ENCODE assay signal across 18 cellular contexts in the genomic region with DNA sequence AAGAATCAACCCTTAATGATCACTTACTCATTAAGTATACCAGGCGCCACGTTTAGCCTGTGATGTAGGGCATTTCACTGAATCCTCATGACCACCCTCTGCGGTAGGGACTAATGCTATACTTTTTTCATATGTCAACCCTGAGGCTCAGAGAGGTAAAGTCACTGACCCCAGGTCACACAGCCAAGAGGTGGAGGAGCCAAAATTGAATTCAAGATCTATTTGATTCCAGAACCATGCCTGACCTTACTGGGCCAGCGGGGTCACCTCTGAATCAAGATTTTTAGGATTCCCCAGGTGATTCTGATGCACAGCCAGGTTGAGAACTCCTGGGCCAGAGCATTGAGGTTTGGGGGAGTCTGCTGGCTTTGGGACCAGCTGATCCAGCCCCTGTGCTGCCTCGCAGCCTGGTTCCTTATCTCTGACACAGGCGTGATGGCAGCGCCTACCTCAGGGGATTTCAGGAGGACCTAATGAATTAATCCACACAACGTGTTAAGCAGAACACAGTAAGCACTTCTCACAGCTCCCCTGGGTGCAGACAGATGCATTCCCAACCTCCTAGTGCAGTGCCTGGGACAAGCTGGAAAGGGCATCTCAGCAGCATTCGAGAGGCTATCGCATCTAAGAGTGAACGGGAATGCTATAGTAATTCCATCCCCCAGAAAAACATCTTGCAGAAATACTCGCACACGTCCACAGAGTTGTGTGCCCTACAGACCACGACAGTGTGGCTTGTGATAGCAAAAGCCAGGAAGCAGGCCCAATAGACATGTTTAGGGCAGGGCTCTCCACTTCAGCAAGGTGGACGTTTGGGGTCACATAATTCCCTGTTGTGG.
DNase-seq lines count a peak whose midpoint lies in the region; ATAC-seq and TF ChIP-seq lines count a peak whose summit lies in the region.
"Had no signal": no experiment of that assay in that cellular context is flagged by ENCODE, and none has a peak within 500 bp of the region (broad histone marks: within the 10 kb centered on the region; RNA-seq: fewer than 3 reads in every experiment).

No MANE protein-coding gene starts in this region.

- H3K27me3 ChIP-seq in IMR-90 (ENCODE audit: control insufficient read depth, insufficient read depth, low read length) (peaks cover 13% of the 10 kb centered on the region), adrenal gland (no peaks in the 10 kb centered on the region), liver (ENCODE audit: control insufficient read depth in 4 of 4, insufficient read depth in 4 of 4, low read length in 3 of 4) (no peaks in the 10 kb centered on the region), subcutaneous abdominal adipose tissue (ENCODE audit: control insufficient read depth in 5 of 5, insufficient read depth in 4 of 5, low read length in 5 of 5) (no peaks in the 10 kb centered on the region)
- H3K27me3 ChIP-seq: foreskin keratinocyte had no signal

- TF ChIP-seq POLR2A in IMR-90 (IDR thresholded peaks at IDR 0.05; ENCODE audit: low read depth, low read length) (no peak), adrenal gland (IDR thresholded peaks at IDR 0.05) (no peak)

- no peaks in the 10 kb centered on the region; the same call in 1 of the 2 replicates for H3K9me1 ChIP-seq in IMR-90 (ENCODE audit: insufficient read depth, low read length)

- no peak overlapping the region for H3K14ac ChIP-seq in IMR-90 (replicated peaks; ENCODE audit: low read depth, low read length)

- no peak overlapping the region for H2BK120ac ChIP-seq in IMR-90 (ENCODE audit: low read depth, low read length)

- H3K9me3 ChIP-seq in IMR-90 (ENCODE audit: control insufficient read depth, insufficient read depth, low read length) (0 out of 2 replicates have a peak, but pooled peaks cover 2% of the 10 kb centered on the region), adrenal gland (replicated peaks in 1 of 3) (no peaks in the 10 kb centered on the region), liver (ENCODE audit: control insufficient read depth in 4 of 4, low read length in 3 of 4) (no peaks in the 10 kb centered on the region), subcutaneous abdominal adipose tissue (ENCODE audit: control insufficient read depth in 5 of 5, low read length in 5 of 5) (peaks cover 0 to 7% (median 3%) of the 10 kb centered on the region in 5 donors)

- BruUV-seq in IMR-90 (replicated peaks; lab: Mats Ljungman, UMichigan): no TSS peak

- no peak for ATAC-seq in IMR-90 (ENCODE audit: low read depth)
- no peak for ATAC-seq in HG03521 (IDR thresholded peaks at IDR 0.05; ENCODE audit: unreplicated experiment)
- ATAC-seq: foreskin keratinocyte had no signal

- H3K27ac ChIP-seq in IMR-90 (ENCODE audit: insufficient read depth, low read length) (no peak overlapping the region), adrenal gland (peak overlapping the region in 4 of 5 donors; percentile 11 to 90 (median 46)), liver (ENCODE audit: low read depth in 1 of 2, low read length in 2 of 2) (peak overlapping the region; percentile 4 to 12), subcutaneous abdominal adipose tissue (ENCODE audit: low read depth, low read length) (peak overlapping the region; percentile 33)
- H3K27ac ChIP-seq: foreskin keratinocyte had no signal

- TF ChIP-seq CTCF in IMR-90 (conservative IDR thresholded peaks at IDR 0.05; ENCODE audit: low read depth, low read length) (no peak), adrenal gland (IDR thresholded peaks at IDR 0.05) (no peak), liver (IDR thresholded peaks at IDR 0.05; ENCODE audit: low read depth, low read length, missing input control) (no peak)

- H4K8ac ChIP-seq in IMR-90 (ENCODE audit: low read depth in 2 of 2, low read length in 2 of 2): no peak overlapping the region

- H2AFZ ChIP-seq in IMR-90 (replicated peaks; ENCODE audit: low read length, poor library complexity): peak overlapping the region; percentile 29

- no peak overlapping the region for H2BK5ac ChIP-seq in IMR-90 (ENCODE audit: low read depth, low read length, poor library complexity, severe bottlenecking)

- POLR2A ChIA-PET in IMR-90 (lab: Charles Lee; ENCODE audit: unreplicated experiment): no interaction called here

- H3K36me3 ChIP-seq in IMR-90 (ENCODE audit: control insufficient read depth, insufficient read depth, low read length) (no peaks in the 10 kb centered on the region), adrenal gland (replicated peaks in 1 of 2) (no peaks in the 10 kb centered on the region), liver (ENCODE audit: control insufficient read depth in 4 of 4, insufficient read depth in 3 of 4, low read depth in 1 of 4, low read length in 3 of 4) (no peaks in the 10 kb centered on the region), subcutaneous abdominal adipose tissue (ENCODE audit: control insufficient read depth in 5 of 5, insufficient read depth in 5 of 5, low read length in 5 of 5) (no peaks in the 10 kb centered on the region)

- H3K4me1 ChIP-seq in IMR-90 (ENCODE audit: control insufficient read depth, insufficient read depth, low read length): peaks cover 3% of the 10 kb centered on the region; the same call in 1 of the 2 replicates
- peaks cover 30 to 32% of the 10 kb centered on the region in 2 donors for H3K4me1 ChIP-seq in adrenal gland (replicated peaks in 1 of 2)
- H3K4me1 ChIP-seq in liver (ENCODE audit: control insufficient read depth in 4 of 4, insufficient read depth in 4 of 4, low read length in 3 of 4): peaks cover 11 to 55% (median 38%) of the 10 kb centered on the region in 4 donors
- peaks cover 6 to 25% (median 25%) of the 10 kb centered on the region in 5 donors for H3K4me1 ChIP-seq in subcutaneous abdominal adipose tissue (ENCODE audit: control insufficient read depth in 5 of 5, insufficient read depth in 5 of 5, low read length in 5 of 5)
- H3K4me1 ChIP-seq: foreskin keratinocyte had no signal

- H2BK20ac ChIP-seq in IMR-90 (ENCODE audit: low read depth, low read length): no peak overlapping the region

- intact Hi-C loops in IMR-90 (cut with micrococcal nuclease) (no loop called here), adrenal gland (cut with DNase I) (loop anchor here in 1 of 2 donors (10.0 kb wide), 1 partner anchor 46 kb away; no protein-coding TSS in a partner anchor)

- no peak overlapping the region for H3K9ac ChIP-seq in IMR-90 (ENCODE audit: low read depth, low read length)
- H3K9ac ChIP-seq in liver (ENCODE audit: low read depth in 1 of 2, low read length in 2 of 2): peak overlapping the region in 1 of 2 donors; percentile 34
- no peak overlapping the region for H3K9ac ChIP-seq in subcutaneous abdominal adipose tissue (ENCODE audit: low read length in 5 of 5)

- DNase-seq in IMR-90: no peak
- no peak for DNase-seq in adrenal gland
- no peak for DNase-seq in NCI-H510A (lab: John Stamatoyannopoulos, UW)
- DNase-seq in NCI-H1048 (lab: John Stamatoyannopoulos, UW): no peak
- no peak for DNase-seq in retina
- DNase-seq: activated CD4-positive, alpha-beta T cell treated with anti-CD3 and anti-CD28 coated beads for 1 hour; activated naive CD8-positive, alpha-beta T cell treated with anti-CD3 and anti-CD28 coated beads, Interleukin-2, amount 10 ng/mL, durations not matched to agents 7 days and 5 days; CD4-positive, CD25-positive, alpha-beta regulatory T cell; dermis blood vessel endothelial cell; DMS153; foreskin keratinocyte; Karpas-422; NCI-H1105 treated with DMSO at 0.1 percent for 48 hours; stimulated activated naive CD4-positive, alpha-beta T cell treated with Interleukin-2 at 50 U/mL for 16 hours; T1000 had no signal

- H2AK5ac ChIP-seq in IMR-90 (ENCODE audit: low read depth, low read length): no peak overlapping the region

- H3K79me1 ChIP-seq in IMR-90 (ENCODE audit: low read depth in 1 of 2, low read length in 2 of 2): no peaks in the 10 kb centered on the region

- dilution Hi-C loops in IMR-90 (cut with HindIII; ENCODE audit: low sequenced_read_pairs, unreplicated experiment): no loop called here

- 0 out of 3 replicates have a peak overlapping the region, but pooled peaks have one; percentile 36 for H2BK15ac ChIP-seq in IMR-90 (ENCODE audit: low read depth, low read length)

- H4K20me1 ChIP-seq in IMR-90 (ENCODE audit: insufficient read depth, low read length): no peaks in the 10 kb centered on the region

- no peak overlapping the region for H3K4me2 ChIP-seq in IMR-90 (ENCODE audit: low read depth, low read length)

- H3K56ac ChIP-seq in IMR-90 (ENCODE audit: extremely low read depth, insufficient read depth, low read length): no peak overlapping the region

- no peak for TF ChIP-seq RAD21 in IMR-90 (IDR thresholded peaks at IDR 0.05; ENCODE audit: low read length)
- TF ChIP-seq RAD21 in liver (IDR thresholded peaks at IDR 0.05): no peak

- H3K18ac ChIP-seq in IMR-90 (ENCODE audit: low read depth, low read length): no peak overlapping the region

- in situ Hi-C loops in IMR-90 (cut with MboI; ENCODE audit: low sequenced_read_pairs): no loop called here

- H3K4ac ChIP-seq in IMR-90 (ENCODE audit: low read depth, low read length): no peak overlapping the region

- WGBS in IMR-90 (ENCODE audit: extremely low coverage in 2 of 2, insufficient read length in 1 of 2), 2 experiments: 89% methylated on average over 4 of the region's 15 CpGs; no CpG with 5 or more reads in 1 of the 2 experiments
- WGBS in adrenal gland, 4 donors: 84 to 92% (median 88%) methylated on average over 7 to 15 of the region's 15 CpGs
- 90% methylated on average over 15 of the region's 15 CpGs for WGBS in liver

- no peak overlapping the region for H3K4me3 ChIP-seq in IMR-90 (ENCODE audit: insufficient read depth, low read depth, low read length)
- H3K4me3 ChIP-seq in adrenal gland: no peak overlapping the region
- H3K4me3 ChIP-seq in liver (ENCODE audit: low read depth in 1 of 3, low read length in 3 of 3): no peak overlapping the region
- no peak overlapping the region for H3K4me3 ChIP-seq in subcutaneous abdominal adipose tissue (ENCODE audit: low read depth in 1 of 5, low read length in 5 of 5)

- H4K5ac ChIP-seq in IMR-90 (ENCODE audit: low read depth, low read length): no peak overlapping the region

- CTCF ChIA-PET in IMR-90 (lab: Yijun Ruan, JAX): no interaction called here

- no peak overlapping the region for H3K23ac ChIP-seq in IMR-90 (ENCODE audit: low read depth, low read length)

- H2AK9ac ChIP-seq in IMR-90 (replicated peaks; ENCODE audit: low read depth, low read length, poor library complexity): no peak overlapping the region

- H4K91ac ChIP-seq in IMR-90 (ENCODE audit: insufficient read depth, low read depth, low read length): no peak overlapping the region

TF ChIP-seq in IMR-90, 13 proteins besides CTCF, POLR2A, EP300 and RAD21 (continues in another document):
- TF ChIP-seq FOS (IDR thresholded peaks at IDR 0.05; ENCODE audit: low read depth, low read length): no peak

TF ChIP-seq in liver, 16 proteins besides CTCF, POLR2A, EP300 and RAD21 (continues in another document):
- TF ChIP-seq TAF1 (conservative IDR thresholded peaks at IDR 0.05) (no peak), RXRA (IDR thresholded peaks at IDR 0.05) (no peak), SP1 (IDR thresholded peaks at IDR 0.05) (no peak), GABPA (IDR thresholded peaks at IDR 0.05 in 1 of 2, conservative IDR thresholded peaks at IDR 0.05 in 1 of 2) (no peak)
- TF ChIP-seq, protein P1, sequence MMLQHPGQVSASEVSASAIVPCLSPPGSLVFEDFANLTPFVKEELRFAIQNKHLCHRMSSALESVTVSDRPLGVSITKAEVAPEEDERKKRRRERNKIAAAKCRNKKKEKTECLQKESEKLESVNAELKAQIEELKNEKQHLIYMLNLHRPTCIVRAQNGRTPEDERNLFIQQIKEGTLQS (IDR thresholded peaks at IDR 0.05): no peak
